10 cellular contexts compared by ENCODE assay signal in genomic region chr12:8156845-8157244, GRCh38. TPM values are rescaled to one million over a fixed set of nuclear protein-coding genes. Genes with fewer than 3 reads are reported as not detected.
DNase-seq lines count a peak whose midpoint lies in the region; ATAC-seq and TF ChIP-seq lines count a peak whose summit lies in the region.
"Had no signal": no experiment of that assay in that cellular context is flagged by ENCODE, and none has a peak within 500 bp of the region (broad histone marks: within the 10 kb centered on the region; RNA-seq: fewer than 3 reads in every experiment).

TSS of gene ZNF705A (plus strand) at chr12:8157015. CDS start at chr12:8172626, 15,611 bp downstream.

- ATAC-seq in GM18502 (IDR thresholded peaks at IDR 0.05; ENCODE audit: poor library complexity, unreplicated experiment), result no peak

- no peaks in the 10 kb centered on the region for H3K9me3 ChIP-seq in SJSA1 (replicated peaks)
- H3K9me3 ChIP-seq: ovary had no signal

- H3K27me3 ChIP-seq in SJSA1 (replicated peaks), result no peaks in the 10 kb centered on the region
- H3K27me3 ChIP-seq: ovary had no signal

- no peak within 1 kb of the TSS for H3K4me3 ChIP-seq in SJSA1
- no peak within 1 kb of the TSS for H3K4me3 ChIP-seq in fibroblast of mammary gland (ENCODE audit: control insufficient read depth, low read depth, low read length)
- no peak within 1 kb of the TSS for H3K4me3 ChIP-seq in skeletal muscle cell (ENCODE audit: low read depth, low read length)
- H3K4me3 ChIP-seq: ovary had no signal

- H3K4me1 ChIP-seq in SJSA1 (replicated peaks), result peaks cover 22% of the 10 kb centered on the region

- peak within 1 kb of the TSS; percentile 90 for H3K27ac ChIP-seq in SJSA1
- H3K27ac ChIP-seq: ovary had no signal

- TF ChIP-seq CTCF in fibroblast of mammary gland (conservative IDR thresholded peaks at IDR 0.05; ENCODE audit: control insufficient read depth, insufficient read depth, low read depth, low read length), result no peak

- no peaks in the 10 kb centered on the region for H3K36me3 ChIP-seq in SJSA1
- H3K36me3 ChIP-seq: ovary had no signal

- DNase-seq in HCEC 1CT, result peak; percentile 72
- DNase-seq in SJSA1 (ENCODE audit: low read depth in 1 of 2, low spot score in 2 of 2), result peak in 1 of 2 experiments; percentile 80
- peak; percentile 22 for DNase-seq in fibroblast of mammary gland (ENCODE audit: low read depth)
- peak; percentile 39 for DNase-seq in skeletal muscle cell (ENCODE audit: low read depth)
- no peak for DNase-seq in T-helper 2 cell
- DNase-seq in activated effector memory CD4-positive, alpha-beta T cell treated with Interleukin-2 at 50 U/mL for 16 hours, result no peak
- no peak for DNase-seq in activated naive CD4-positive, alpha-beta T cell (lab: John Stamatoyannopoulos, UW)
- DNase-seq: ovary had no signal

RNA-seq across cellular contexts. Expression of gene ZNF705A, which starts in this region (rescaled TPM):
- not detected in 2 replicates for total RNA-seq in SJSA1 (2014; rRNA removed; shearing (Covaris generic))
- total RNA-seq: NCI-H460, ovary had no signal

Comparison
In these comparisons a context has a peak if more than half of its experiments do, and no peak if none do; other contexts are left out.
1. DNase-seq: peak in HCEC 1CT (single experiment), fibroblast of mammary gland (single experiment) and skeletal muscle cell (single experiment); none in T-helper 2 cell (0 of 5), activated effector memory CD4-positive, alpha-beta T cell treated with Interleukin-2 at 50 U/mL for 16 hours (single experiment) and activated naive CD4-positive, alpha-beta T cell (0 of 4).